ENCODE assay signal across 1 cellular context in genomic region chr17:29874931-29875596, GRCh38.
TF ChIP-seq lines count a peak whose summit lies in the region.

No MANE protein-coding gene starts in this region.

TF ChIP-seq in GM12878, 131 proteins besides CTCF, POLR2A, EP300 and RAD21 (continued from another document):
- TF ChIP-seq PAX5 (IDR thresholded peaks at IDR 0.05; ENCODE audit: borderline replicate concordance, low read depth, low read length) (no peak), BCL11A (IDR thresholded peaks at IDR 0.05; ENCODE audit: low read depth, low read length) (no peak), NFIC (IDR thresholded peaks at IDR 0.05; ENCODE audit: low read depth, low read length) (no peak)
TF ChIP-seq in GM12878: peak in this region for 0.
